8 cellular contexts compared by ENCODE assay signal in the genomic region with DNA sequence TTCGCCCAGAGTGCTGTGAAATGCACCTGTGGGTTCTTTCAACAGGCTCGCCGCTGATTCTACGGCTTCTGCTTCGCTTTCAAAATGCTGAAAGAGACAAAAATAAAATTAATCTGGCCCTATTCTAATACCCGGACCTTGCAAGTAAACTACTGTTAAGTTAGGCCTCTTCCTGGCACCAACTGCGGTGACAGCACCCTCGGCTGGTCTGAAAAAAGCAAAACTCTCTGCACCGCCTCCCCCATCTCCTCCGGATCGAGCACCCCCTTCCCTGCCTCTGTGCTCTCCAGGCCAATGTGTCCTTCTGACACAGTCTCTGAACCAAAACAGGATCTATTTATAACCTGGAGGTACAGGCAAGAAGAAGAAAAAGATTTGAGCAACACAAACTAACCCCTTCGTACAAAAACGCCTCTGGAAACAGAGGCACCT. TPM values are rescaled to one million over a fixed set of nuclear protein-coding genes. Genes with fewer than 3 reads are reported as not detected.
DNase-seq lines count a peak whose midpoint lies in the region; ATAC-seq and TF ChIP-seq lines count a peak whose summit lies in the region.

No MANE protein-coding gene starts in this region.

- H3K4me1 ChIP-seq in mononuclear cell (ENCODE audit: insufficient read depth, low read length), result peaks cover 33% of the 10 kb centered on the region

- TF ChIP-seq CTCF in epithelial cell of esophagus (IDR thresholded peaks at IDR 0.05; ENCODE audit: insufficient read depth, low read depth, low read length, missing control alignments), result peak; percentile 28

- DNase-seq in NCI-H1105 treated with DMSO at 0.1 percent for 48 hours (lab: John Stamatoyannopoulos, UW) (peak; percentile 50), NCI-H1105 (lab: John Stamatoyannopoulos, UW) (no peak), NCI-H526 treated with DMSO at 0.1 percent for 48 hours (lab: John Stamatoyannopoulos, UW) (peak; percentile 59), epithelial cell of esophagus (ENCODE audit: low read depth) (peak; percentile 58)
- DNase-seq in activated CD8-positive, alpha-beta memory T cell treated with anti-CD3 and anti-CD28 coated beads, Interleukin-2, amount 10 ng/mL, durations not matched to agents 7 days and 5 days, result peak; percentile 81
- peak; percentile 62 for DNase-seq in stimulated activated CD8-positive, alpha-beta memory T cell treated with anti-CD3 and anti-CD28 coated beads, Interleukin-4, amount 100 ng/mL, for 48 hours

- CTCF ChIA-PET in activated CD8-positive, alpha-beta memory T cell treated with anti-CD3 and anti-CD28 coated beads, Interleukin-2, amount 10 ng/mL, durations not matched to agents 7 days and 5 days (lab: Charles Lee), result interaction anchor here (0.8 to 1.0 kb wide), 3 partner anchors 26 to 347 kb away, joined by 3 read pairs; no protein-coding TSS in a partner anchor

- H3K27me3 Mint-ChIP-seq in activated CD8-positive, alpha-beta memory T cell treated with anti-CD3 and anti-CD28 coated beads, Interleukin-2, amount 10 ng/mL, durations not matched to agents 7 days and 5 days, result no peaks in the 10 kb centered on the region

- no peaks in the 10 kb centered on the region for H3K9me3 Mint-ChIP-seq in activated CD8-positive, alpha-beta memory T cell treated with anti-CD3 and anti-CD28 coated beads, Interleukin-2, amount 10 ng/mL, durations not matched to agents 7 days and 5 days (ENCODE audit: low read depth)

- ATAC-seq in HG02623 (IDR thresholded peaks at IDR 0.05; ENCODE audit: unreplicated experiment), result peak; percentile 27
- peak; percentile 43 for ATAC-seq in activated CD8-positive, alpha-beta memory T cell treated with anti-CD3 and anti-CD28 coated beads, Interleukin-2, amount 10 ng/mL, durations not matched to agents 7 days and 5 days

- H3K27ac Mint-ChIP-seq in activated CD8-positive, alpha-beta memory T cell treated with anti-CD3 and anti-CD28 coated beads, Interleukin-2, amount 10 ng/mL, durations not matched to agents 7 days and 5 days, result peak overlapping the region; percentile 100

- no peaks in the 10 kb centered on the region for H3K27me3 ChIP-seq in mononuclear cell (ENCODE audit: insufficient read depth, low read length)

- H3K9me3 ChIP-seq in mononuclear cell (ENCODE audit: low read depth, low read length), result no peaks in the 10 kb centered on the region

- H3K4me3 ChIP-seq in epithelial cell of esophagus (ENCODE audit: low read length) (peak overlapping the region; percentile 75), mononuclear cell (ENCODE audit: low read length) (peak overlapping the region; percentile 89)

- H3K36me3 Mint-ChIP-seq in activated CD8-positive, alpha-beta memory T cell treated with anti-CD3 and anti-CD28 coated beads, Interleukin-2, amount 10 ng/mL, durations not matched to agents 7 days and 5 days, result peaks cover 27% of the 10 kb centered on the region

- H3K4me1 Mint-ChIP-seq in activated CD8-positive, alpha-beta memory T cell treated with anti-CD3 and anti-CD28 coated beads, Interleukin-2, amount 10 ng/mL, durations not matched to agents 7 days and 5 days, result peaks cover 47% of the 10 kb centered on the region

- H3K4me3 Mint-ChIP-seq in activated CD8-positive, alpha-beta memory T cell treated with anti-CD3 and anti-CD28 coated beads, Interleukin-2, amount 10 ng/mL, durations not matched to agents 7 days and 5 days, result peak overlapping the region; percentile 100

RNA-seq across cellular contexts. Expression of gene ATOSA, which starts 1.1 kb away (rescaled TPM):
- total RNA-seq in activated CD8-positive, alpha-beta memory T cell treated with anti-CD3 and anti-CD28 coated beads, Interleukin-2, amount 10 ng/mL, durations not matched to agents 7 days and 5 days, result 10 to 100 TPM; 26.0 to 40.5 TPM
- 144 TPM for total RNA-seq in mononuclear cell
